Comparison of ENCODE assay signal across 1 cellular context in the genomic region with DNA sequence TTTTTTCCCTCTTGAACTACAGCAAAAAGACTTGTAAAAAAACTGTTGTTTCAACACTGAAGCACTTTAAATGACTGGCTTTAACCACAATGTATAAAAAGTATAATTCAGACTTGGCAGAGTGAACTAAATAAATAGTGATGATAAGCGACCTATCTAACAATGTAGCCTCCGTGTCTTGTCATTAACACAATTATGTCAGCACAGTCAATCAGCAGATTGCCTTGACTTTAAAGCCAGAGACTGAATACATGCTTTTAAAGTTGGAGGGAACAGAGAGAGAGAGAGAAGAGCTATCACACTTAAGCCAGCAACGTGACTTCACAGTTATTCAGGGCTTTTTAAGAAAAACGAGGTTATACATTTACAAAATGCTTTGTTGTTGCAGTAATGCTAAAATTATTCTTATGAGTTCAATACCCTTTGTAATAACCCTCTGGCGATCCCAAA.
A peak's percentile ranks its signal among the peaks of the same experiment; 100 is the strongest.
TF ChIP-seq lines count a peak whose summit lies in the region.

No MANE protein-coding gene starts in this region.

TF ChIP-seq in HEK293, 187 proteins besides CTCF, POLR2A, EP300 and RAD21 (continued from another document and continues in another):
- no peak for TF ChIP-seq ZNF48 (tag by site-specific recombination; IDR thresholded peaks at IDR 0.05)
- no peak for TF ChIP-seq ZIC2 (tag by site-specific recombination; IDR thresholded peaks at IDR 0.05)
- TF ChIP-seq ZFP41 (tag by site-specific recombination; IDR thresholded peaks at IDR 0.05; ENCODE audit: borderline replicate concordance) = no peak
- no peak for TF ChIP-seq ZNF37A (tag by site-specific recombination; IDR thresholded peaks at IDR 0.05)
- no peak for TF ChIP-seq ZNF114 (tag by site-specific recombination; IDR thresholded peaks at IDR 0.05)
- TF ChIP-seq, protein P1, sequence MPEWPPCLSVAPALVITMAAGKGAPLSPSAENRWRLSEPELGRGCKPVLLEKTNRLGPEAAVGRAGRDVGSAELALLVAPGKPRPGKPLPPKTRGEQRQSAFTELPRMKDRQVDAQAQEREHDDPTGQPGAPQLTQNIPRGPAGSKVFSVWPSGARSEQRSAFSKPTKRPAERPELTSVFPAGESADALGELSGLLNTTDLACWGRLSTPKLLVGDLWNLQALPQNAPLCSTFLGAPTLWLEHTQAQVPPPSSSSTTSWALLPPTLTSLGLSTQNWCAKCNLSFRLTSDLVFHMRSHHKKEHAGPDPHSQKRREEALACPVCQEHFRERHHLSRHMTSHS (tag by site-specific recombination; IDR thresholded peaks at IDR 0.05) = no peak
- TF ChIP-seq, protein P2, sequence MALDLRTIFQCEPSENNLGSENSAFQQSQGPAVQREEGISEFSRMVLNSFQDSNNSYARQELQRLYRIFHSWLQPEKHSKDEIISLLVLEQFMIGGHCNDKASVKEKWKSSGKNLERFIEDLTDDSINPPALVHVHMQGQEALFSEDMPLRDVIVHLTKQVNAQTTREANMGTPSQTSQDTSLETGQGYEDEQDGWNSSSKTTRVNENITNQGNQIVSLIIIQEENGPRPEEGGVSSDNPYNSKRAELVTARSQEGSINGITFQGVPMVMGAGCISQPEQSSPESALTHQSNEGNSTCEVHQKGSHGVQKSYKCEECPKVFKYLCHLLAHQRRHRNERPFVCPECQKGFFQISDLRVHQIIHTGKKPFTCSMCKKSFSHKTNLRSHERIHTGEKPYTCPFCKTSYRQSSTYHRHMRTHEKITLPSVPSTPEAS (tag by site-specific recombination; IDR thresholded peaks at IDR 0.05) = 0 out of 2 replicates have a peak, but pooled peaks have one; percentile 35
- peak; percentile 95 for TF ChIP-seq OSR2 (tag by site-specific recombination; IDR thresholded peaks at IDR 0.05)
- TF ChIP-seq, protein P3, sequence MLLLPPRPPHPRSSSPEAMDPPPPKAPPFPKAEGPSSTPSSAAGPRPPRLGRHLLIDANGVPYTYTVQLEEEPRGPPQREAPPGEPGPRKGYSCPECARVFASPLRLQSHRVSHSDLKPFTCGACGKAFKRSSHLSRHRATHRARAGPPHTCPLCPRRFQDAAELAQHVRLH (tag by site-specific recombination; IDR thresholded peaks at IDR 0.05) = peak; percentile 79; the same call in 1 of the 2 replicates
- peak; percentile 36; the same call in 1 of the 2 replicates for TF ChIP-seq KLF10 (tag by site-specific recombination; IDR thresholded peaks at IDR 0.05)
- no peak for TF ChIP-seq MEIS1 (CRISPR knock-in tag; IDR thresholded peaks at IDR 0.05; ENCODE audit: borderline replicate concordance)
- TF ChIP-seq ZNF670 (tag by site-specific recombination; IDR thresholded peaks at IDR 0.05; ENCODE audit: low read depth) = no peak
- no peak for TF ChIP-seq ZNF426 (tag by site-specific recombination; IDR thresholded peaks at IDR 0.05)
- 0 out of 2 replicates have a peak, but pooled peaks have one; percentile 35 for TF ChIP-seq ZBTB1 (tag by site-specific recombination; IDR thresholded peaks at IDR 0.05)
- TF ChIP-seq, protein P4, sequence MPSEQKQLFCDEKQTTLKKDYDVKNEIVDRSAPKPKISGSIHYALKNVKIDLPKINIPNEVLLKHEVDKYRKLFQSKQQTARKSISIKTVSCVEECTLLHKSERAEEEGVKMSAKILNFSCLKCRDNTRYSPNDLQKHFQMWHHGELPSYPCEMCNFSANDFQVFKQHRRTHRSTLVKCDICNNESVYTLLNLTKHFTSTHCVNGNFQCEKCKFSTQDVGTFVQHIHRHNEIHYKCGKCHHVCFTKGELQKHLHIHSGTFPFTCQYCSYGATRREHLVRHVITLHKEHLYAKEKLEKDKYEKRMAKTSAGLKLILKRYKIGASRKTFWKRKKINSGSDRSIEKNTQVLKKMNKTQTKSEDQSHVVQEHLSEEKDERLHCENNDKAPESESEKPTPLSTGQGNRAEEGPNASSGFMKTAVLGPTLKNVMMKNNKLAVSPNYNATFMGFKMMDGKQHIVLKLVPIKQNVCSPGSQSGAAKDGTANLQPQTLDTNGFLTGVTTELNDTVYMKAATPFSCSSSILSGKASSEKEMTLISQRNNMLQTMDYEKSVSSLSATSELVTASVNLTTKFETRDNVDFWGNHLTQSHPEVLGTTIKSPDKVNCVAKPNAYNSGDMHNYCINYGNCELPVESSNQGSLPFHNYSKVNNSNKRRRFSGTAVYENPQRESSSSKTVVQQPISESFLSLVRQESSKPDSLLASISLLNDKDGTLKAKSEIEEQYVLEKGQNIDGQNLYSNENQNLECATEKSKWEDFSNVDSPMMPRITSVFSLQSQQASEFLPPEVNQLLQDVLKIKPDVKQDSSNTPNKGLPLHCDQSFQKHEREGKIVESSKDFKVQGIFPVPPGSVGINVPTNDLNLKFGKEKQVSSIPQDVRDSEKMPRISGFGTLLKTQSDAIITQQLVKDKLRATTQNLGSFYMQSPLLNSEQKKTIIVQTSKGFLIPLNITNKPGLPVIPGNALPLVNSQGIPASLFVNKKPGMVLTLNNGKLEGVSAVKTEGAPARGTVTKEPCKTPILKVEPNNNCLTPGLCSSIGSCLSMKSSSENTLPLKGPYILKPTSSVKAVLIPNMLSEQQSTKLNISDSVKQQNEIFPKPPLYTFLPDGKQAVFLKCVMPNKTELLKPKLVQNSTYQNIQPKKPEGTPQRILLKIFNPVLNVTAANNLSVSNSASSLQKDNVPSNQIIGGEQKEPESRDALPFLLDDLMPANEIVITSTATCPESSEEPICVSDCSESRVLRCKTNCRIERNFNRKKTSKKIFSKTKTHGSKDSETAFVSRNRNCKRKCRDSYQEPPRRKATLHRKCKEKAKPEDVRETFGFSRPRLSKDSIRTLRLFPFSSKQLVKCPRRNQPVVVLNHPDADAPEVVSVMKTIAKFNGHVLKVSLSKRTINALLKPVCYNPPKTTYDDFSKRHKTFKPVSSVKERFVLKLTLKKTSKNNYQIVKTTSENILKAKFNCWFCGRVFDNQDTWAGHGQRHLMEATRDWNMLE (tag by site-specific recombination; conservative IDR thresholded peaks at IDR 0.05; ENCODE audit: low read depth) = 0 out of 2 replicates have a peak, but pooled peaks have one; percentile 51
- TF ChIP-seq ZNF830 (tag by site-specific recombination; IDR thresholded peaks at IDR 0.05; ENCODE audit: low read depth) = no peak
- no peak for TF ChIP-seq ZNF112 (tag by site-specific recombination; IDR thresholded peaks at IDR 0.05)
- no peak for TF ChIP-seq ZNF138 (tag by site-specific recombination; IDR thresholded peaks at IDR 0.05; ENCODE audit: borderline replicate concordance)
- TF ChIP-seq ZNF747 (tag by site-specific recombination; IDR thresholded peaks at IDR 0.05) = no peak
- no peak for TF ChIP-seq ZNF184 (tag by site-specific recombination; IDR thresholded peaks at IDR 0.05)
- no peak; the same call in 1 of the 2 replicates for TF ChIP-seq ZNF423 (tag by site-specific recombination; IDR thresholded peaks at IDR 0.05)
- TF ChIP-seq ZNF658 (tag by site-specific recombination; IDR thresholded peaks at IDR 0.05) = no peak
- TF ChIP-seq ZNF311 (tag by site-specific recombination; IDR thresholded peaks at IDR 0.05; ENCODE audit: borderline replicate concordance) = no peak
- TF ChIP-seq ZNF23 (tag by site-specific recombination; IDR thresholded peaks at IDR 0.05; ENCODE audit: borderline replicate concordance) = no peak
- no peak for TF ChIP-seq ZNF214 (tag by site-specific recombination; IDR thresholded peaks at IDR 0.05; ENCODE audit: borderline replicate concordance)
- no peak for TF ChIP-seq KLF7 (tag by site-specific recombination; IDR thresholded peaks at IDR 0.05; ENCODE audit: borderline replicate concordance)
- TF ChIP-seq, protein P5, sequence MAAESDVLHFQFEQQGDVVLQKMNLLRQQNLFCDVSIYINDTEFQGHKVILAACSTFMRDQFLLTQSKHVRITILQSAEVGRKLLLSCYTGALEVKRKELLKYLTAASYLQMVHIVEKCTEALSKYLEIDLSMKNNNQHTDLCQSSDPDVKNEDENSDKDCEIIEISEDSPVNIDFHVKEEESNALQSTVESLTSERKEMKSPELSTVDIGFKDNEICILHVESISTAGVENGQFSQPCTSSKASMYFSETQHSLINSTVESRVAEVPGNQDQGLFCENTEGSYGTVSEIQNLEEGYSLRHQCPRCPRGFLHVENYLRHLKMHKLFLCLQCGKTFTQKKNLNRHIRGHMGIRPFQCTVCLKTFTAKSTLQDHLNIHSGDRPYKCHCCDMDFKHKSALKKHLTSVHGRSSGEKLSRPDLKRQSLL (tag by site-specific recombination; IDR thresholded peaks at IDR 0.05) = no peak
- peak; percentile 37; the same call in 1 of the 2 replicates for TF ChIP-seq ZNF366 (tag by site-specific recombination; conservative IDR thresholded peaks at IDR 0.05)
- TF ChIP-seq, protein P6, sequence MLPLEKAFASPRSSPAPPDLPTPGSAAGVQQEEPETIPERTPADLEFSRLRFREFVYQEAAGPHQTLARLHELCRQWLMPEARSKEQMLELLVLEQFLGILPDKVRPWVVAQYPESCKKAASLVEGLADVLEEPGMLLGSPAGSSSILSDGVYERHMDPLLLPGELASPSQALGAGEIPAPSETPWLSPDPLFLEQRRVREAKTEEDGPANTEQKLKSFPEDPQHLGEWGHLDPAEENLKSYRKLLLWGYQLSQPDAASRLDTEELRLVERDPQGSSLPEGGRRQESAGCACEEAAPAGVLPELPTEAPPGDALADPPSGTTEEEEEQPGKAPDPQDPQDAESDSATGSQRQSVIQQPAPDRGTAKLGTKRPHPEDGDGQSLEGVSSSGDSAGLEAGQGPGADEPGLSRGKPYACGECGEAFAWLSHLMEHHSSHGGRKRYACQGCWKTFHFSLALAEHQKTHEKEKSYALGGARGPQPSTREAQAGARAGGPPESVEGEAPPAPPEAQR (tag by site-specific recombination; IDR thresholded peaks at IDR 0.05) = no peak
- TF ChIP-seq, protein P7, sequence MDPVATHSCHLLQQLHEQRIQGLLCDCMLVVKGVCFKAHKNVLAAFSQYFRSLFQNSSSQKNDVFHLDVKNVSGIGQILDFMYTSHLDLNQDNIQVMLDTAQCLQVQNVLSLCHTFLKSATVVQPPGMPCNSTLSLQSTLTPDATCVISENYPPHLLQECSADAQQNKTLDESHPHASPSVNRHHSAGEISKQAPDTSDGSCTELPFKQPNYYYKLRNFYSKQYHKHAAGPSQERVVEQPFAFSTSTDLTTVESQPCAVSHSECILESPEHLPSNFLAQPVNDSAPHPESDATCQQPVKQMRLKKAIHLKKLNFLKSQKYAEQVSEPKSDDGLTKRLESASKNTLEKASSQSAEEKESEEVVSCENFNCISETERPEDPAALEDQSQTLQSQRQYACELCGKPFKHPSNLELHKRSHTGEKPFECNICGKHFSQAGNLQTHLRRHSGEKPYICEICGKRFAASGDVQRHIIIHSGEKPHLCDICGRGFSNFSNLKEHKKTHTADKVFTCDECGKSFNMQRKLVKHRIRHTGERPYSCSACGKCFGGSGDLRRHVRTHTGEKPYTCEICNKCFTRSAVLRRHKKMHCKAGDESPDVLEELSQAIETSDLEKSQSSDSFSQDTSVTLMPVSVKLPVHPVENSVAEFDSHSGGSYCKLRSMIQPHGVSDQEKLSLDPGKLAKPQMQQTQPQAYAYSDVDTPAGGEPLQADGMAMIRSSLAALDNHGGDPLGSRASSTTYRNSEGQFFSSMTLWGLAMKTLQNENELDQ (tag by site-specific recombination; IDR thresholded peaks at IDR 0.05; ENCODE audit: low read depth) = no peak
- peak; percentile 63 for TF ChIP-seq GLIS1 (tag by site-specific recombination; IDR thresholded peaks at IDR 0.05)
- TF ChIP-seq ZNF121 (tag by site-specific recombination; IDR thresholded peaks at IDR 0.05) = no peak
- no peak for TF ChIP-seq ZNF274 (IDR thresholded peaks at IDR 0.05; ENCODE audit: low read length)
- no peak for TF ChIP-seq ZNF274 (tag by site-specific recombination; IDR thresholded peaks at IDR 0.05; ENCODE audit: borderline replicate concordance)
- TF ChIP-seq ZNF654 (tag by site-specific recombination; IDR thresholded peaks at IDR 0.05; ENCODE audit: low read depth) = no peak
- no peak for TF ChIP-seq ZNF521 (tag by site-specific recombination; IDR thresholded peaks at IDR 0.05)
- TF ChIP-seq, protein P8, sequence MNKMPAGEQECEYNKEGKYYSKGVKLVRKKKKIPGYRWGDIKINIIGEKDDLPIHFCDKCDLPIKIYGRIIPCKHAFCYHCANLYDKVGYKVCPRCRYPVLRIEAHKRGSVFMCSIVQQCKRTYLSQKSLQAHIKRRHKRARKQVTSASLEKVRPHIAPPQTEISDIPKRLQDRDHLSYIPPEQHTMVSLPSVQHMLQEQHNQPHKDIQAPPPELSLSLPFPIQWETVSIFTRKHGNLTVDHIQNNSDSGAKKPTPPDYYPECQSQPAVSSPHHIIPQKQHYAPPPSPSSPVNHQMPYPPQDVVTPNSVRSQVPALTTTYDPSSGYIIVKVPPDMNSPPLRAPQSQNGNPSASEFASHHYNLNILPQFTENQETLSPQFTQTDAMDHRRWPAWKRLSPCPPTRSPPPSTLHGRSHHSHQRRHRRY (tag by site-specific recombination; IDR thresholded peaks at IDR 0.05) = no peak
- no peak for TF ChIP-seq ZNF560 (tag by site-specific recombination; IDR thresholded peaks at IDR 0.05; ENCODE audit: borderline replicate concordance)
- peak; percentile 67; the same call in 1 of the 2 replicates for TF ChIP-seq ZNF501 (tag by site-specific recombination; IDR thresholded peaks at IDR 0.05)
- no peak for TF ChIP-seq SP3 (tag by site-specific recombination; IDR thresholded peaks at IDR 0.05)
- TF ChIP-seq ZNF350 (tag by site-specific recombination; IDR thresholded peaks at IDR 0.05) = no peak
- TF ChIP-seq WT1 (tag by site-specific recombination; IDR thresholded peaks at IDR 0.05) = peak; percentile 96
- no peak for TF ChIP-seq ZNF600 (tag by site-specific recombination; IDR thresholded peaks at IDR 0.05)
- TF ChIP-seq, protein P9, sequence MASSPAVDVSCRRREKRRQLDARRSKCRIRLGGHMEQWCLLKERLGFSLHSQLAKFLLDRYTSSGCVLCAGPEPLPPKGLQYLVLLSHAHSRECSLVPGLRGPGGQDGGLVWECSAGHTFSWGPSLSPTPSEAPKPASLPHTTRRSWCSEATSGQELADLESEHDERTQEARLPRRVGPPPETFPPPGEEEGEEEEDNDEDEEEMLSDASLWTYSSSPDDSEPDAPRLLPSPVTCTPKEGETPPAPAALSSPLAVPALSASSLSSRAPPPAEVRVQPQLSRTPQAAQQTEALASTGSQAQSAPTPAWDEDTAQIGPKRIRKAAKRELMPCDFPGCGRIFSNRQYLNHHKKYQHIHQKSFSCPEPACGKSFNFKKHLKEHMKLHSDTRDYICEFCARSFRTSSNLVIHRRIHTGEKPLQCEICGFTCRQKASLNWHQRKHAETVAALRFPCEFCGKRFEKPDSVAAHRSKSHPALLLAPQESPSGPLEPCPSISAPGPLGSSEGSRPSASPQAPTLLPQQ (tag by site-specific recombination; IDR thresholded peaks at IDR 0.05) = 0 out of 2 replicates have a peak, but pooled peaks have one; percentile 43
- peak; percentile 96 for TF ChIP-seq OVOL3 (tag by site-specific recombination; IDR thresholded peaks at IDR 0.05)
- peak; percentile 78 for TF ChIP-seq ZNF596 (tag by site-specific recombination; IDR thresholded peaks at IDR 0.05)
- peak; percentile 84 for TF ChIP-seq ZEB2 (tag by site-specific recombination; IDR thresholded peaks at IDR 0.05)
- no peak for TF ChIP-seq EGR2 (tag by site-specific recombination; IDR thresholded peaks at IDR 0.05; ENCODE audit: low read depth)
- no peak for TF ChIP-seq ZNF530 (tag by site-specific recombination; IDR thresholded peaks at IDR 0.05; ENCODE audit: low read depth)
- TF ChIP-seq ZNF132 (tag by site-specific recombination; IDR thresholded peaks at IDR 0.05; ENCODE audit: borderline replicate concordance) = no peak
- no peak for TF ChIP-seq KLF1 (tag by site-specific recombination; IDR thresholded peaks at IDR 0.05)
- TF ChIP-seq ZNF341 (tag by site-specific recombination; IDR thresholded peaks at IDR 0.05; ENCODE audit: low read depth) = peak; percentile 23; the same call in 1 of the 2 replicates
- no peak for TF ChIP-seq ZNF202 (tag by site-specific recombination; IDR thresholded peaks at IDR 0.05; ENCODE audit: borderline replicate concordance)
- no peak for TF ChIP-seq ZNF416 (tag by site-specific recombination; IDR thresholded peaks at IDR 0.05)
- TF ChIP-seq ZNF510 (tag by site-specific recombination; IDR thresholded peaks at IDR 0.05; ENCODE audit: insufficient replicate concordance) = no peak
